ENCODE assay signal across 23 cellular contexts in genomic region chr6:37039958-37040357, GRCh38. TPM values are rescaled to one million over a fixed set of nuclear protein-coding genes. Genes with fewer than 3 reads are reported as not detected.
"Had no signal": no experiment of that assay in that cellular context is flagged by ENCODE, and none has a peak within 500 bp of the region (broad histone marks: within the 10 kb centered on the region; RNA-seq: fewer than 3 reads in every experiment).

No MANE protein-coding gene starts in this region.

- ATAC-seq: activated naive CD8-positive, alpha-beta T cell treated with anti-CD3 and anti-CD28 coated beads, Interleukin-2, amount 50 U/mL, for 24 hours; left cardiac atrium; naive thymus-derived CD8-positive, alpha-beta T cell; stimulated activated naive CD8-positive, alpha-beta T cell treated with anti-CD3 and anti-CD28 coated beads, Interleukin-15, Interleukin-2, amounts not matched to agents 100 U/mL and 50 U/mL, for 24 hours; WTC11 had no signal

- H3K4me1 ChIP-seq: ascending aorta, lower lobe of right lung, prostate gland had no signal

- H3K27ac ChIP-seq: ascending aorta, esophagus muscularis mucosa, lower lobe of right lung, prostate gland, sigmoid colon, suprapubic skin had no signal

- H3K36me3 ChIP-seq: ascending aorta, esophagus muscularis mucosa, lower lobe of right lung, prostate gland, sigmoid colon, suprapubic skin had no signal

- H3K4me3 Mint-ChIP-seq: activated CD4-positive, alpha-beta T cell treated with anti-CD3 and anti-CD28 coated beads, Interleukin-2, amount 10 ng/mL, durations not matched to agents 24 days and 14 days; activated naive CD8-positive, alpha-beta T cell treated with anti-CD3 and anti-CD28 coated beads, Interleukin-2, amount 50 U/mL, for 24 hours; activated T-cell treated with anti-CD3 and anti-CD28 coated beads, Interleukin-2, amount 50 U/mL, for 24 hours; immature natural killer cell; naive thymus-derived CD8-positive, alpha-beta T cell; type B pancreatic cell; WTC11 had no signal

- H3K36me3 Mint-ChIP-seq: naive thymus-derived CD8-positive, alpha-beta T cell; type B pancreatic cell had no signal

- H3K4me3 ChIP-seq: ascending aorta, dorsolateral prefrontal cortex, esophagus muscularis mucosa, lower lobe of right lung, prostate gland, sigmoid colon, suprapubic skin had no signal

- H3K27me3 ChIP-seq: ascending aorta, dorsolateral prefrontal cortex, esophagus muscularis mucosa, sigmoid colon, suprapubic skin had no signal

- DNase-seq: activated CD4-positive, alpha-beta T cell treated with anti-CD3 and anti-CD28 coated beads, Interleukin-2, amount 10 ng/mL, durations not matched to agents 24 days and 14 days; activated gamma-delta T cell treated with Interleukin-2 at 50 U/mL for 16 hours; activated naive CD8-positive, alpha-beta T cell treated with anti-CD3 and anti-CD28 coated beads, Interleukin-2, amount 50 U/mL, for 24 hours; activated T-cell treated with anti-CD3 and anti-CD28 coated beads, Interleukin-2, amount 50 U/mL, for 24 hours; dorsolateral prefrontal cortex; glutamatergic neuron; immature natural killer cell; left cardiac atrium; naive thymus-derived CD8-positive, alpha-beta T cell; occipital lobe; sigmoid colon; stimulated activated CD4-positive, alpha-beta T cell treated with anti-CD3 and anti-CD28 coated beads, Interleukin-2, amount 100 ng/mL, for 24 hours; stimulated activated naive CD8-positive, alpha-beta T cell treated with anti-CD3 and anti-CD28 coated beads, Interleukin-15, Interleukin-2, amounts not matched to agents 100 U/mL and 50 U/mL, for 24 hours had no signal

- H3K27ac Mint-ChIP-seq: activated CD4-positive, alpha-beta T cell treated with anti-CD3 and anti-CD28 coated beads, Interleukin-2, amount 10 ng/mL, durations not matched to agents 24 days and 14 days; activated naive CD8-positive, alpha-beta T cell treated with anti-CD3 and anti-CD28 coated beads, Interleukin-2, amount 50 U/mL, for 24 hours; activated T-cell treated with anti-CD3 and anti-CD28 coated beads, Interleukin-2, amount 50 U/mL, for 24 hours; naive thymus-derived CD8-positive, alpha-beta T cell; type B pancreatic cell; WTC11 had no signal

- H3K27me3 Mint-ChIP-seq: activated CD4-positive, alpha-beta T cell treated with anti-CD3 and anti-CD28 coated beads, Interleukin-2, amount 10 ng/mL, durations not matched to agents 24 days and 14 days; activated naive CD8-positive, alpha-beta T cell treated with anti-CD3 and anti-CD28 coated beads, Interleukin-2, amount 50 U/mL, for 24 hours; activated T-cell treated with anti-CD3 and anti-CD28 coated beads, Interleukin-2, amount 50 U/mL, for 24 hours; naive thymus-derived CD8-positive, alpha-beta T cell; type B pancreatic cell had no signal

- H3K9me3 Mint-ChIP-seq: activated naive CD8-positive, alpha-beta T cell treated with anti-CD3 and anti-CD28 coated beads, Interleukin-2, amount 50 U/mL, for 24 hours; activated T-cell treated with anti-CD3 and anti-CD28 coated beads, Interleukin-2, amount 50 U/mL, for 24 hours; immature natural killer cell; naive thymus-derived CD8-positive, alpha-beta T cell; type B pancreatic cell had no signal

- FAIRE-seq: bronchial epithelial cell, endometrium had no signal

- H3K9me3 ChIP-seq: ascending aorta, esophagus muscularis mucosa, lower lobe of right lung, prostate gland, sigmoid colon, suprapubic skin had no signal

RNA-seq across cellular contexts. Expression of gene FGD2, which starts 34.5 kb away (rescaled TPM):
- total RNA-seq: fibroblast of villous mesenchyme had no signal
